In genomic region chr9:126373241-126373640, GRCh38 we compare ENCODE assay signal across 12 cellular contexts. TPM values are rescaled to one million over a fixed set of nuclear protein-coding genes. Genes with fewer than 3 reads are reported as not detected.
DNase-seq lines count a peak whose midpoint lies in the region; ATAC-seq and TF ChIP-seq lines count a peak whose summit lies in the region.
"Had no signal": no experiment of that assay in that cellular context is flagged by ENCODE, and none has a peak within 500 bp of the region (broad histone marks: within the 10 kb centered on the region; RNA-seq: fewer than 3 reads in every experiment).

No MANE protein-coding gene starts in this region.

- H3K27ac ChIP-seq in CD4-positive, alpha-beta T cell (ENCODE audit: low read depth, low read length): no peak overlapping the region
- H3K27ac ChIP-seq: 22Rv1 had no signal

- POLR2A ChIA-PET in CD4-positive, alpha-beta T cell (lab: Charles Lee): no interaction called here

- H3K9me3 Mint-ChIP-seq in progenitor cell of endocrine pancreas (ENCODE audit: low read depth): no peaks in the 10 kb centered on the region
- H3K9me3 Mint-ChIP-seq in CD4-positive, alpha-beta T cell: no peaks in the 10 kb centered on the region
- H3K9me3 Mint-ChIP-seq: activated T-cell treated with anti-CD3 and anti-CD28 coated beads, Interleukin-2, amount 50 U/mL, for 72 hours had no signal

- DNase-seq in NCI-H1092 treated with DMSO at 0.1 percent for 48 hours (lab: John Stamatoyannopoulos, UW) (peak; percentile 22), NCI-H1092 (lab: John Stamatoyannopoulos, UW) (no peak), NCI-H226 (peak; percentile 68), dermis blood vessel endothelial cell (peak; percentile 93), progenitor cell of endocrine pancreas (ENCODE audit: low spot score, unreplicated experiment) (no peak)
- no peak for DNase-seq in activated CD4-positive, alpha-beta T cell treated with anti-CD3 and anti-CD28 coated beads for 1 hour
- DNase-seq in CD4-positive, alpha-beta T cell: no peak
- no peak for DNase-seq in stimulated activated CD4-positive, alpha-beta T cell treated with anti-CD3 and anti-CD28 coated beads, Interleukin-4, amount 100 ng/mL, for 24 hours
- DNase-seq: activated T-cell treated with anti-CD3 and anti-CD28 coated beads, Interleukin-2, amount 50 U/mL, for 72 hours; hypothalamus; stimulated activated naive CD4-positive, alpha-beta T cell had no signal

- ATAC-seq in CD4-positive, alpha-beta T cell (ENCODE audit: poor library complexity): no peak

- TF ChIP-seq CTCF in progenitor cell of endocrine pancreas (IDR thresholded peaks at IDR 0.05; ENCODE audit: unreplicated experiment): no peak
- no peak for TF ChIP-seq CTCF in CD4-positive, alpha-beta T cell (IDR thresholded peaks at IDR 0.05)

- H3K4me1 Mint-ChIP-seq in progenitor cell of endocrine pancreas (ENCODE audit: low read depth): peaks cover 50% of the 10 kb centered on the region
- peaks cover 22% of the 10 kb centered on the region for H3K4me1 Mint-ChIP-seq in CD4-positive, alpha-beta T cell (ENCODE audit: low read depth)

- H3K27me3 ChIP-seq in CD4-positive, alpha-beta T cell (ENCODE audit: control insufficient read depth, insufficient read depth, low read length): no peaks in the 10 kb centered on the region

- peaks cover 4% of the 10 kb centered on the region for H3K36me3 Mint-ChIP-seq in progenitor cell of endocrine pancreas (ENCODE audit: insufficient read depth)
- H3K36me3 Mint-ChIP-seq in CD4-positive, alpha-beta T cell (ENCODE audit: low read depth): peaks cover 5% of the 10 kb centered on the region

- H3K27me3 Mint-ChIP-seq in progenitor cell of endocrine pancreas: no peaks in the 10 kb centered on the region
- H3K27me3 Mint-ChIP-seq in CD4-positive, alpha-beta T cell: no peaks in the 10 kb centered on the region

- CTCF ChIA-PET in CD4-positive, alpha-beta T cell (lab: Charles Lee): no interaction called here

- H3K4me3 Mint-ChIP-seq in progenitor cell of endocrine pancreas (ENCODE audit: low read depth): no peak overlapping the region
- H3K4me3 Mint-ChIP-seq in CD4-positive, alpha-beta T cell: no peak overlapping the region
- H3K4me3 Mint-ChIP-seq: activated T-cell treated with anti-CD3 and anti-CD28 coated beads, Interleukin-2, amount 50 U/mL, for 72 hours had no signal

- H3K9me3 ChIP-seq in CD4-positive, alpha-beta T cell (ENCODE audit: control insufficient read depth, low read length): no peaks in the 10 kb centered on the region

- intact Hi-C loops in CD4-positive, alpha-beta T cell (cut with DNase I, micrococcal nuclease): no loop called here

- peak overlapping the region; percentile 76 for H3K27ac Mint-ChIP-seq in progenitor cell of endocrine pancreas
- H3K27ac Mint-ChIP-seq in CD4-positive, alpha-beta T cell: no peak overlapping the region

RNA-seq across cellular contexts. Expression of gene MVB12B, which starts 46.6 kb away (rescaled TPM):
- total RNA-seq in dermis blood vessel endothelial cell (18.4 and 23.9 TPM in 2 replicates), progenitor cell of endocrine pancreas (34.6 and 34.8 TPM in 2 replicates)
- 10 to 100 TPM; 14.3 to 15.3 TPM for total RNA-seq in CD4-positive, alpha-beta T cell

Comparison
In these comparisons a context has a peak if more than half of its experiments do, and no peak if none do; other contexts are left out.
1. DNase-seq: peak in NCI-H1092 treated with DMSO at 0.1 percent for 48 hours (single experiment), NCI-H226 (single experiment) and dermis blood vessel endothelial cell (single experiment); none in NCI-H1092 (single experiment), progenitor cell of endocrine pancreas (single experiment), activated CD4-positive, alpha-beta T cell treated with anti-CD3 and anti-CD28 coated beads for 1 hour (single experiment), CD4-positive, alpha-beta T cell (0 of 10) and stimulated activated CD4-positive, alpha-beta T cell treated with anti-CD3 and anti-CD28 coated beads, Interleukin-4, amount 100 ng/mL, for 24 hours (single experiment).